Comparison of ENCODE assay signal across 20 cellular contexts in the genomic region with DNA sequence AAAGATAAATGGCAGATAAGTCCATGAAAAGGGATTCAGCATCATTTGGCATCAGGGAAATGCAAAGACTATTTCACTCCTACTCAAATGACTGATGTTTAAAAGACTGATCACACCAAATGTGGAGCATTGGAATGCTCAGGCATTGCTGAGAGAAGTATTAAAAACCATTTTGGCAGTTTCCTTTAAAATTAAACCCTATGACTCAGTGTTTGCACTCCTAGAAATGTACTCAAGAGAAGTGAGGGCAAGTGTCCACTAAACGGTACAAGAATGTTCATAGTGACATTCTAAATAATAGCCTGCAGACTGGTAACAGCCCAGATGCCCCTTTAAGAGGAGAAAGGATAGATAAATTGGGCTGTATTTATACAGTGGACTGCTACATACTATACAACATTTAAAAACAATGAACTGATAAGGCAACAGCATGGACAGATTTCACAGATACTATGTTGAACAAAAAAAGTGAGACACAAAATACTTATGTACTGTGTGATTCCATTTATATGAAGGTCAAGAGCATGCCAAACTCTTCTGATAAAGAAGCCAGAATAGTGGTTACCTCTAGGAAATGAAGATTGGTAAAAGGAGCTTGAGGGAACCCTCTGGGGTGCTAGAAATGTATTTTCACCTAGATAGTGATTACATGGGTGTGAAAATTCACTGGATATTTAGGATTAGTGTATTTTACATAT. TPM values are rescaled to one million over a fixed set of nuclear protein-coding genes. Genes with fewer than 3 reads are reported as not detected.
DNase-seq lines count a peak whose midpoint lies in the region; ATAC-seq, FAIRE-seq and TF ChIP-seq lines count a peak whose summit lies in the region.
"Had no signal": no experiment of that assay in that cellular context is flagged by ENCODE, and none has a peak within 500 bp of the region (broad histone marks: within the 10 kb centered on the region; RNA-seq: fewer than 3 reads in every experiment).

No MANE protein-coding gene starts in this region.

- H3K27ac ChIP-seq in Karpas-422 (ENCODE audit: low read length) (peak overlapping the region; percentile 48; the same call in 1 of the 2 replicates), lung (ENCODE audit: low read depth in 1 of 2, low read length in 1 of 2) (no peak overlapping the region)
- H3K27ac ChIP-seq: BLaER1 treated with 17β-estradiol and CSF1 and Interleukin-3, amounts not matched to agents 10 nM and 100 nM; body of pancreas; parathyroid adenoma; thoracic aorta had no signal

- peak; percentile 79 for DNase-seq in EH (ENCODE audit: low read depth)
- DNase-seq in Karpas-422 = no peak
- DNase-seq in bronchial epithelial cell (ENCODE audit: low read depth) = peak; percentile 20
- DNase-seq in lung (ENCODE audit: low spot score) = no peak
- no peak for DNase-seq in C1 segment of cervical spinal cord (lab: John Stamatoyannopoulos, UW)
- DNase-seq in SIG-M5 (lab: John Stamatoyannopoulos, UW) = no peak
- DNase-seq: activated CD4-positive, CD25-positive, alpha-beta regulatory T cell treated with anti-CD3 and anti-CD28 coated beads, Interleukin-2, amount 50 U/mL, for 72 hours; activated gamma-delta T cell; body of pancreas; DMS153; NCI-H1436; SHP77 treated with DMSO at 0.1 percent for 48 hours; small intestine had no signal

- peaks cover 34% of the 10 kb centered on the region for H3K36me3 Mint-ChIP-seq in activated T-helper 17 cell treated with anti-CD3 and anti-CD28 coated beads, Interleukin-2, amount 50 U/mL, for 72 hours (ENCODE audit: low read depth)

- peaks cover 4% of the 10 kb centered on the region for H3K4me1 Mint-ChIP-seq in activated T-helper 17 cell treated with anti-CD3 and anti-CD28 coated beads, Interleukin-2, amount 50 U/mL, for 72 hours

- H2AFZ ChIP-seq in Karpas-422 (ENCODE audit: low read length) = no peak overlapping the region
- H2AFZ ChIP-seq: parathyroid adenoma had no signal

- ATAC-seq in lung (ENCODE audit: insufficient read depth, low FRiP score) (peak; percentile 59), HG03097 (IDR thresholded peaks at IDR 0.05; ENCODE audit: low FRiP score, unreplicated experiment) (no peak)
- ATAC-seq in activated T-helper 17 cell treated with anti-CD3 and anti-CD28 coated beads, Interleukin-2, amount 50 U/mL, for 72 hours (replicated peaks) = no peak
- ATAC-seq: body of pancreas, K562, left lobe of liver had no signal

- no peak overlapping the region for H3K4me3 ChIP-seq in Karpas-422 (ENCODE audit: low read length)
- H3K4me3 ChIP-seq in bronchial epithelial cell (ENCODE audit: low read depth, low read length) = no peak overlapping the region
- no peak overlapping the region for H3K4me3 ChIP-seq in lung
- H3K4me3 ChIP-seq: BLaER1 treated with 17β-estradiol and CSF1 and Interleukin-3, amounts not matched to agents 10 nM and 100 nM; body of pancreas; K562; thoracic aorta had no signal

- WGBS in lung, 2 donors = 47 to 69% methylated on average over 1 of the region's 1 CpG

- H3K27me3 ChIP-seq in Karpas-422 (ENCODE audit: low read length) (no peaks in the 10 kb centered on the region), bronchial epithelial cell (ENCODE audit: control insufficient read depth, insufficient read depth, low read length) (no peaks in the 10 kb centered on the region), lung (ENCODE audit: control insufficient read depth, insufficient read depth) (no peaks in the 10 kb centered on the region)
- H3K27me3 ChIP-seq: BLaER1 treated with 17β-estradiol and CSF1 and Interleukin-3, amounts not matched to agents 10 nM and 100 nM; body of pancreas had no signal

- H3K27me3 Mint-ChIP-seq in activated T-helper 17 cell treated with anti-CD3 and anti-CD28 coated beads, Interleukin-2, amount 50 U/mL, for 72 hours = no peaks in the 10 kb centered on the region

- H3K4me3 Mint-ChIP-seq in activated T-helper 17 cell treated with anti-CD3 and anti-CD28 coated beads, Interleukin-2, amount 50 U/mL, for 72 hours = no peak overlapping the region

- TF ChIP-seq CTCF in bronchial epithelial cell (IDR thresholded peaks at IDR 0.05; ENCODE audit: insufficient read depth, low read length, severe bottlenecking) = no peak
- no peak for TF ChIP-seq CTCF in lung (IDR thresholded peaks at IDR 0.05; ENCODE audit: control extremely low read depth, extremely low read depth)

- H3K4me1 ChIP-seq in Karpas-422 (ENCODE audit: low read length) (peaks cover 8% of the 10 kb centered on the region), lung (ENCODE audit: control insufficient read depth in 2 of 2, insufficient read depth in 2 of 2, low read length in 2 of 2) (no peaks in the 10 kb centered on the region)
- H3K4me1 ChIP-seq: parathyroid adenoma had no signal

- H3K9me3 Mint-ChIP-seq in activated T-helper 17 cell treated with anti-CD3 and anti-CD28 coated beads, Interleukin-2, amount 50 U/mL, for 72 hours = no peaks in the 10 kb centered on the region

- H3K9me2 ChIP-seq in Karpas-422 (replicated peaks; ENCODE audit: insufficient read depth, low read length) = no peaks in the 10 kb centered on the region

- H4K20me1 ChIP-seq in Karpas-422 (ENCODE audit: insufficient read depth, low read depth, low read length) = no peaks in the 10 kb centered on the region

- H3K79me2 ChIP-seq in Karpas-422 (ENCODE audit: low read length) = peaks cover 82% of the 10 kb centered on the region

- H3K4me2 ChIP-seq in Karpas-422 (ENCODE audit: low read depth, low read length, poor library complexity, severe bottlenecking) = no peak overlapping the region
- H3K4me2 ChIP-seq: BLaER1 treated with 17β-estradiol and CSF1 and Interleukin-3, amounts not matched to agents 10 nM and 100 nM had no signal

- H3K27ac Mint-ChIP-seq in activated T-helper 17 cell treated with anti-CD3 and anti-CD28 coated beads, Interleukin-2, amount 50 U/mL, for 72 hours = no peak overlapping the region

- no peak for FAIRE-seq in bronchial epithelial cell (lab: Jason Lieb, UNC)

- H3K36me3 ChIP-seq in Karpas-422 (ENCODE audit: insufficient read depth, low read length) (peaks cover 69% of the 10 kb centered on the region), bronchial epithelial cell (ENCODE audit: control insufficient read depth, insufficient read depth, low read length) (peaks cover 2% of the 10 kb centered on the region), lung (ENCODE audit: control insufficient read depth in 2 of 2, insufficient read depth in 2 of 2, low read length in 2 of 2) (peaks cover 1 to 10% of the 10 kb centered on the region in 2 donors)
- H3K36me3 ChIP-seq: thoracic aorta had no signal

- H3K9ac ChIP-seq in Karpas-422 (ENCODE audit: low read length) = no peak overlapping the region
- H3K9ac ChIP-seq: BLaER1 treated with 17β-estradiol and CSF1 and Interleukin-3, amounts not matched to agents 10 nM and 100 nM; parathyroid adenoma had no signal

- H3K9me3 ChIP-seq in Karpas-422 (ENCODE audit: low read length) (no peaks in the 10 kb centered on the region), lung (ENCODE audit: control insufficient read depth in 2 of 2, insufficient read depth in 1 of 2, low read length in 1 of 2) (no peaks in the 10 kb centered on the region)
- H3K9me3 ChIP-seq: BLaER1 treated with 17β-estradiol and CSF1 and Interleukin-3, amounts not matched to agents 10 nM and 100 nM; body of pancreas; thoracic aorta had no signal

RNA-seq across cellular contexts. Expression of gene APC, which starts 24.6 kb away (rescaled TPM):
- total RNA-seq in Karpas-422 (2014; rRNA removed; shearing (Covaris generic); ENCODE audit: low replicate concordance) = 76.8 and 103 TPM in 2 replicates
- total RNA-seq in bronchial epithelial cell (33.7 and 37.1 TPM in 2 replicates), lung (100 to 1,000 TPM in 1 of 2 donors, 10 to 100 TPM in 1; 37.2 to 103 TPM)
- 1 to 10 TPM; 4.1 to 8.9 TPM for polyA plus RNA-seq in lung
- 10 to 100 TPM; 20.8 to 27.5 TPM for total RNA-seq in activated T-helper 17 cell treated with anti-CD3 and anti-CD28 coated beads, Interleukin-2, amount 50 U/mL, for 72 hours

Comparison
In these comparisons a context has a peak if more than half of its experiments do, and no peak if none do; other contexts are left out.
1. DNase-seq: peak in EH (single experiment) and bronchial epithelial cell (single experiment); none in Karpas-422 (single experiment), lung (single experiment), C1 segment of cervical spinal cord (0 of 14) and SIG-M5 (single experiment).